ENCODE assay signal across 7 cellular contexts in genomic region chr12:96427269-96427729, GRCh38. TPM values are rescaled to one million over a fixed set of nuclear protein-coding genes. Genes with fewer than 3 reads are reported as not detected.
DNase-seq lines count a peak whose midpoint lies in the region; ATAC-seq lines count a peak whose summit lies in the region.

No MANE protein-coding gene starts in this region.

- no peak for ATAC-seq in GM19351 (IDR thresholded peaks at IDR 0.05; ENCODE audit: unreplicated experiment)

- 100% methylated on average over 1 of the region's 6 CpGs for WGBS in neuronal stem cell (ENCODE audit: extremely low coverage in 2 of 2, insufficient read length in 2 of 2, insufficient replicate concordance in 1 of 2), 2 donors

- no peak overlapping the region for H3K4me2 ChIP-seq in neuronal stem cell (ENCODE audit: insufficient read depth, low read length, poor library complexity, severe bottlenecking)

- DNase-seq in HK-2 (ENCODE audit: unreplicated experiment) = peak; percentile 81
- peak; percentile 99 for DNase-seq in T1000 (lab: John Stamatoyannopoulos, UW)
- DNase-seq in fibroblast of gingiva (ENCODE audit: low read depth) = peak; percentile 100
- peak; percentile 11 for DNase-seq in neuronal stem cell (ENCODE audit: low spot score)
- no peak for DNase-seq in G401 (ENCODE audit: low spot score)
- no peak for DNase-seq in SKM-1 (lab: John Stamatoyannopoulos, UW; ENCODE audit: unreplicated experiment)

- no peak overlapping the region for H4K8ac ChIP-seq in neuronal stem cell (ENCODE audit: low read depth, low read length)

- H3K14ac ChIP-seq in neuronal stem cell (ENCODE audit: low read length) = no peak overlapping the region

- peak overlapping the region; percentile 94 for H2AFZ ChIP-seq in neuronal stem cell (ENCODE audit: low read length)

- peaks cover 4 to 14% of the 10 kb centered on the region in 2 donors for H3K4me1 ChIP-seq in neuronal stem cell (ENCODE audit: control insufficient read depth in 2 of 2, insufficient read depth in 1 of 2, low read depth in 1 of 2, low read length in 2 of 2)

- no peak overlapping the region for H3K27ac ChIP-seq in neuronal stem cell (replicated peaks; ENCODE audit: low read length)

- H3K79me1 ChIP-seq in neuronal stem cell (ENCODE audit: low read depth, low read length) = no peaks in the 10 kb centered on the region

- peak overlapping the region; percentile 0 for H3K23ac ChIP-seq in neuronal stem cell (ENCODE audit: low read depth, low read length, poor library complexity)

- H2BK5ac ChIP-seq in neuronal stem cell (ENCODE audit: low read length) = no peak overlapping the region

- no peaks in the 10 kb centered on the region for H3K36me3 ChIP-seq in neuronal stem cell (replicated peaks in 1 of 2; ENCODE audit: control insufficient read depth in 2 of 2, insufficient read depth in 2 of 2, low read length in 2 of 2)

- no peak overlapping the region for H2BK15ac ChIP-seq in neuronal stem cell (ENCODE audit: low read length)

- H2BK12ac ChIP-seq in neuronal stem cell (ENCODE audit: low read length) = no peak overlapping the region

- peak overlapping the region; percentile 76 for H3K18ac ChIP-seq in neuronal stem cell (ENCODE audit: low read length)

- no peak overlapping the region for H3K4ac ChIP-seq in neuronal stem cell (ENCODE audit: low read length)

- no peaks in the 10 kb centered on the region for H3K27me3 ChIP-seq in neuronal stem cell (ENCODE audit: control insufficient read depth in 3 of 3, insufficient read depth in 3 of 3, low read depth in 1 of 3, low read length in 3 of 3)

- in situ Hi-C loops in G401 (cut with HindIII; ENCODE audit: low sequenced_read_pairs) = no loop called here

- no peak overlapping the region for H4K91ac ChIP-seq in neuronal stem cell (ENCODE audit: low read depth, low read length, poor library complexity)

- no peak overlapping the region for H2BK120ac ChIP-seq in neuronal stem cell (ENCODE audit: low read depth, low read length)

- H3K9ac ChIP-seq in neuronal stem cell (ENCODE audit: low read depth, low read length, poor library complexity) = no peak overlapping the region

- no peak overlapping the region for H3K4me3 ChIP-seq in neuronal stem cell (ENCODE audit: low read length in 2 of 2)

- no peak overlapping the region for H2AK5ac ChIP-seq in neuronal stem cell (ENCODE audit: low read depth, low read length)

- no peaks in the 10 kb centered on the region for H3K9me3 ChIP-seq in neuronal stem cell (replicated peaks in 1 of 2; ENCODE audit: control insufficient read depth in 2 of 2, insufficient read depth in 1 of 2, low read depth in 1 of 2, low read length in 2 of 2)

RNA-seq across cellular contexts. Expression of gene CDK17, which starts 27.1 kb away (rescaled TPM):
- 18.0 TPM for polyA plus RNA-seq in neuronal stem cell (2013, experiment 1 of 2)
- polyA plus RNA-seq in neuronal stem cell (2013, experiment 2 of 2) = 17.8 TPM
- total RNA-seq in G401 (2014; rRNA removed; shearing (Covaris generic)) = 13.9 and 26.2 TPM in 2 replicates

Comparison
In these comparisons a context has a peak if more than half of its experiments do, and no peak if none do; other contexts are left out.
1. DNase-seq: peak in HK-2 (single experiment), T1000 (single experiment), fibroblast of gingiva (single experiment) and neuronal stem cell (single experiment); none in G401 (single experiment) and SKM-1 (single experiment).